Comparison of ENCODE assay signal across 1 cellular context in the genomic region with DNA sequence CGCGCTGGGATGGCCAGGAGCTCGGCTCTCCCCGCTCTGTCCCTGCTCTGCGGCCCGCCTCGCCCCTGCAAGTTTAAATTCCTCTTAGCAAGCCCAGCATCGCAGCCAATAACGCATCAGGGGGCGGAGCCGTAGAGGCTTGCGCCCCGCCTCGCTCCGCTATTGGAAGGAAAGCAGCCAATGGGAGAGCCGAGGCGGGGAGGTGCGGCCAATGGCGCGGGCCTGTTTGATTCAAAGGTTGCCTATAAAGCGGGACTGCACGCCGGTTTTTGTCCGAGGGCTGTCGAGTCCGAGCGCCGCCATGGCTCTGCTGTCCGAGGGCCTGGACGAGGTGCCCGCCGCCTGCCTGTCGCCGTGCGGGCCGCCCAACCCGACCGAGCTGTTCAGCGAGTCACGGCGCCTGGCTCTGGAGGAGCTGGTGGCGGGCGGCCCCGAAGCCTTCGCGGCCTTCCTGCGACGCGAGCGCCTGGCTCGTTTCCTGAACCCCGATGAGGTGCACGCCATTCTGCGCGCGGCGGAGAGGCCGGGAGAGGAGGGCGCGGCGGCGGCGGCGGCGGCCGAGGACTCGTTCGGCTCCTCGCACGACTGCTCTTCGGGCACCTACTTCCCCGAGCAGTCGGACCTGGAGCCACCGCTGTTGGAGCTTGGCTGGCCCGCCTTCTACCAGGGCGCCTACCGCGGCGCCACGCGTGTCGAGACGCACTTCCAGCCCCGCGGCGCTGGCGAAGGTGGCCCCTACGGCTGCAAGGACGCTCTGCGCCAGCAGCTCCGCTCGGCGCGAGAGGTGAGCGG.
TF ChIP-seq lines count a peak whose summit lies in the region.

A gene with protein sequence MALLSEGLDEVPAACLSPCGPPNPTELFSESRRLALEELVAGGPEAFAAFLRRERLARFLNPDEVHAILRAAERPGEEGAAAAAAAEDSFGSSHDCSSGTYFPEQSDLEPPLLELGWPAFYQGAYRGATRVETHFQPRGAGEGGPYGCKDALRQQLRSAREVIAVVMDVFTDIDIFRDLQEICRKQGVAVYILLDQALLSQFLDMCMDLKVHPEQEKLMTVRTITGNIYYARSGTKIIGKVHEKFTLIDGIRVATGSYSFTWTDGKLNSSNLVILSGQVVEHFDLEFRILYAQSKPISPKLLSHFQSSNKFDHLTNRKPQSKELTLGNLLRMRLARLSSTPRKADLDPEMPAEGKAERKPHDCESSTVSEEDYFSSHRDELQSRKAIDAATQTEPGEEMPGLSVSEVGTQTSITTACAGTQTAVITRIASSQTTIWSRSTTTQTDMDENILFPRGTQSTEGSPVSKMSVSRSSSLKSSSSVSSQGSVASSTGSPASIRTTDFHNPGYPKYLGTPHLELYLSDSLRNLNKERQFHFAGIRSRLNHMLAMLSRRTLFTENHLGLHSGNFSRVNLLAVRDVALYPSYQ (plus strand): TSS at position 276 of the 792 bp plus-strand sequence. CDS start 26 bp downstream, at position 302.

TF ChIP-seq in HCT116, 20 proteins besides CTCF, POLR2A, EP300 and RAD21 (continued from another document):
- TF ChIP-seq, protein P1, sequence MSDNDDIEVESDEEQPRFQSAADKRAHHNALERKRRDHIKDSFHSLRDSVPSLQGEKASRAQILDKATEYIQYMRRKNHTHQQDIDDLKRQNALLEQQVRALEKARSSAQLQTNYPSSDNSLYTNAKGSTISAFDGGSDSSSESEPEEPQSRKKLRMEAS (IDR thresholded peaks at IDR 0.05) = peak; percentile 91
- TF ChIP-seq SIN3A (IDR thresholded peaks at IDR 0.05; ENCODE audit: low read depth) (peak; percentile 98), POLR2AphosphoS5 (IDR thresholded peaks at IDR 0.05; ENCODE audit: low read depth, low read length) (peak; percentile 95), SP1 (IDR thresholded peaks at IDR 0.05; ENCODE audit: low read depth) (peak; percentile 94), ZFX (IDR thresholded peaks at IDR 0.05) (peak; percentile 82), CBX3 (IDR thresholded peaks at IDR 0.05; ENCODE audit: low read depth) (no peak), SRF (IDR thresholded peaks at IDR 0.05; ENCODE audit: low read depth) (peak; percentile 50; the same call in 1 of the 2 replicates), EZH2phosphoT487 (IDR thresholded peaks at IDR 0.05; ENCODE audit: borderline replicate concordance) (no peak), YY1 (IDR thresholded peaks at IDR 0.05; ENCODE audit: extremely low read depth, insufficient replicate concordance, low read depth, low read length) (no peak), FOSL1 (IDR thresholded peaks at IDR 0.05; ENCODE audit: low read depth) (no peak)
